Comparison of ENCODE assay signal across 9 cellular contexts in genomic region chr3:179464296-179465092, GRCh38. TPM values are rescaled to one million over a fixed set of nuclear protein-coding genes. Genes with fewer than 3 reads are reported as not detected.
DNase-seq lines count a peak whose midpoint lies in the region; ATAC-seq lines count a peak whose summit lies in the region.
"Had no signal": no experiment of that assay in that cellular context is flagged by ENCODE, and none has a peak within 500 bp of the region (broad histone marks: within the 10 kb centered on the region; RNA-seq: fewer than 3 reads in every experiment).

No MANE protein-coding gene starts in this region.

- no peak overlapping the region for H3K27ac ChIP-seq in rectal smooth muscle tissue (ENCODE audit: low read depth, low read length)

- peak; percentile 77 for ATAC-seq in HG02973 (IDR thresholded peaks at IDR 0.05; ENCODE audit: unreplicated experiment)
- ATAC-seq in GM18867 (IDR thresholded peaks at IDR 0.05; ENCODE audit: unreplicated experiment) = no peak
- ATAC-seq in sciatic nerve = no peak

- H3K36me3 ChIP-seq in rectal smooth muscle tissue (ENCODE audit: control insufficient read depth, insufficient read depth, low read length) = no peaks in the 10 kb centered on the region

- H3K4me3 ChIP-seq in rectal smooth muscle tissue (ENCODE audit: low read length) = peak overlapping the region; percentile 8

- intact Hi-C loops in sciatic nerve (cut with DNase I) = loop anchor here (5.0 kb wide), 1 partner anchor 498 kb away; no protein-coding TSS in a partner anchor

- peak; percentile 42 for DNase-seq in NCI-H2029 (lab: John Stamatoyannopoulos, UW)
- no peak for DNase-seq in NCI-H2029 treated with DMSO at 0.1 percent for 48 hours (lab: John Stamatoyannopoulos, UW)
- DNase-seq in activated T-cell treated with anti-CD3 and anti-CD28 coated beads, Interleukin-2, amount 50 U/mL, for 48 hours = peak; percentile 20 to 22
- no peak for DNase-seq in sciatic nerve (ENCODE audit: low spot score)
- no peak for DNase-seq in NCI-H128 (lab: John Stamatoyannopoulos, UW; ENCODE audit: unreplicated experiment)
- DNase-seq: NCI-H1930 had no signal

- H3K4me1 ChIP-seq in rectal smooth muscle tissue (ENCODE audit: control insufficient read depth, insufficient read depth, low read length) = no peaks in the 10 kb centered on the region

- no peaks in the 10 kb centered on the region for H3K27me3 ChIP-seq in rectal smooth muscle tissue (ENCODE audit: control insufficient read depth, insufficient read depth, low read length)

- H3K9ac ChIP-seq in rectal smooth muscle tissue (ENCODE audit: low read length) = no peak overlapping the region

RNA-seq across cellular contexts. Expression of gene GNB4, which starts 13.2 kb away (rescaled TPM):
- 67.3 TPM for total RNA-seq in sciatic nerve

Comparison
In these comparisons a context has a peak if more than half of its experiments do, and no peak if none do; other contexts are left out.
1. DNase-seq: peak in NCI-H2029 (single experiment) and activated T-cell treated with anti-CD3 and anti-CD28 coated beads, Interleukin-2, amount 50 U/mL, for 48 hours (2 of 2); none in NCI-H2029 treated with DMSO at 0.1 percent for 48 hours (single experiment), sciatic nerve (single experiment) and NCI-H128 (single experiment).